Comparison of ENCODE assay signal across 8 cellular contexts in genomic region chr3:53919741-53920140, GRCh38.
"Had no signal": no experiment of that assay in that cellular context is flagged by ENCODE, and none has a peak within 500 bp of the region (broad histone marks: within the 10 kb centered on the region; RNA-seq: fewer than 3 reads in every experiment).

No MANE protein-coding gene starts in this region.

- H3K36me3 ChIP-seq: HAP-1 had no signal

- H3K27ac ChIP-seq: GM23248 had no signal

- H3K4me1 ChIP-seq: HAP-1 had no signal

- H3K4me3 ChIP-seq: GM23248, GM23338, HAP-1 had no signal

- H3K9me3 ChIP-seq: HAP-1 had no signal

- DNase-seq: GM23248, GOT3, H7, H9, HCEC 1CT, HFFc6 had no signal
